In the genomic region with DNA sequence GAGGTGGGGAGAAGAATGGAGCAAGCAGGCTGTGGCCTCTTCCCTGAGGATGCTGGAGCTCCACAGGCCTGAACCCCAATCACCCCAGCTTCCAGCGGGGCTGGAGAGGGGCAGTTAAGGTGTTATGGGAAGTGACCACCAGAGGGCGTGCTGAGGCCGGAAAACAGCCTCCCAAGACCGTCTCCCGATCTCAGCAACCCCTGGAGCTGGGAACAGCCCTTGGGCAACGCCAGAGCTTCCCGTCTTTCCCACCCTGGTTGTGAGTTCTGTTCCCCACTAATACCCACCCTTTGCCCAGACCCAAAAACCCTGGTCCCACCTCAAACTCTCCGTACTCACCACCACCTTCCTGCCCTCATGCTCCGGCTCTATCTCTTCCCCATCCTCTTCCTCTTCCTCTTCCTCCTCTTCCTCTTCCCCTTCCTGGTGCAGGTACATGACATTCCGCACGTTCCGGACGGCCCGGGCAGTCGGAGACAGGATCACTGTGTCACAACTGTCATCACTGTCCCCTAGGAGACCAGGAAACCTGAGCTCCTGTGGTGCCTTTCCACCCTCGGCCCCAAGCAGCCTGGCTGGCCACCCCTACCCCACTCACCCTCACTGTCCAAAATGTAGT, we compare ENCODE assay signal across 8 cellular contexts. TPM values are rescaled to one million over a fixed set of nuclear protein-coding genes. Genes with fewer than 3 reads are reported as not detected.
A peak's percentile ranks its signal among the peaks of the same experiment; 100 is the strongest.
DNase-seq lines count a peak whose midpoint lies in the region; ATAC-seq and TF ChIP-seq lines count a peak whose summit lies in the region.

No MANE protein-coding gene starts in this region.

- H3K9me3 ChIP-seq in endodermal cell (ENCODE audit: control insufficient read depth, low read length) = no peaks in the 10 kb centered on the region
- no peaks in the 10 kb centered on the region for H3K9me3 ChIP-seq in mucosa of descending colon

- intact Hi-C loops in mucosa of descending colon (cut with DNase I, micrococcal nuclease) = loop anchor here in 1 of 2 donors (5.0 to 10.0 kb wide), 2 partner anchors 36 to 129 kb away; a partner anchor contains a TSS

- TF ChIP-seq CTCF in endodermal cell (conservative IDR thresholded peaks at IDR 0.05) (peak; percentile 95), mucosa of descending colon (IDR thresholded peaks at IDR 0.05) (peak; percentile 79)

- peaks cover 24% of the 10 kb centered on the region for H3K4me1 Mint-ChIP-seq in endodermal cell

- H3K4me1 ChIP-seq in endodermal cell (ENCODE audit: control insufficient read depth, insufficient read depth, low read length) = peaks cover 3% of the 10 kb centered on the region
- peaks cover 13% of the 10 kb centered on the region for H3K4me1 ChIP-seq in mucosa of descending colon (ENCODE audit: low read depth)

- H3K36me3 ChIP-seq in endodermal cell (ENCODE audit: control insufficient read depth, insufficient read depth, low read length) (peaks cover 13% of the 10 kb centered on the region), mucosa of descending colon (ENCODE audit: low read depth) (no peaks in the 10 kb centered on the region)

- DNase-seq in AG08395 (ENCODE audit: low spot score) (peak; percentile 91), H4 (ENCODE audit: low spot score) (peak; percentile 71), NCI-H82 (lab: John Stamatoyannopoulos, UW) (peak; percentile 90), endodermal cell (peak; percentile 95), mucosa of descending colon (peak; percentile 78 to 85 (median 81))
- peak; percentile 27 to 45 for DNase-seq in activated CD8-positive, alpha-beta memory T cell treated with anti-CD3 and anti-CD28 coated beads for 4 hours (ENCODE audit: low read depth in 2 of 2)
- peak; percentile 89 for DNase-seq in stimulated activated CD8-positive, alpha-beta memory T cell treated with anti-CD3 and anti-CD28 coated beads, Interleukin-4, amount 100 ng/mL, for 48 hours

- no peaks in the 10 kb centered on the region for H3K27me3 ChIP-seq in endodermal cell (ENCODE audit: control insufficient read depth, insufficient read depth, low read length, poor library complexity, severe bottlenecking)

- peaks cover 24% of the 10 kb centered on the region for H3K36me3 Mint-ChIP-seq in endodermal cell (ENCODE audit: low read depth)

- H3K4me3 ChIP-seq in endodermal cell (ENCODE audit: low read length) = no peak overlapping the region
- H3K4me3 ChIP-seq in mucosa of descending colon = no peak overlapping the region

- ATAC-seq in mucosa of descending colon = peak; percentile 74
- no peak for ATAC-seq in GM21717 (IDR thresholded peaks at IDR 0.05; ENCODE audit: unreplicated experiment)

- H3K27me3 Mint-ChIP-seq in endodermal cell (ENCODE audit: insufficient read depth) = peaks cover 5% of the 10 kb centered on the region

- no peak overlapping the region for H3K27ac ChIP-seq in endodermal cell (ENCODE audit: low read depth, low read length)

- 45 to 49% methylated on average over 14 to 16 of the region's 16 CpGs for WGBS in endodermal cell (ENCODE audit: insufficient coverage in 1 of 2, insufficient read length in 1 of 2), 2 experiments

- no peak overlapping the region for H3K4me3 Mint-ChIP-seq in endodermal cell

- H3K9ac ChIP-seq in endodermal cell (ENCODE audit: extremely low read depth, low read length, poor library complexity, severe bottlenecking) = no peak overlapping the region

- H3K9me3 Mint-ChIP-seq in endodermal cell = no peaks in the 10 kb centered on the region

- no peak overlapping the region for H3K27ac Mint-ChIP-seq in endodermal cell

RNA-seq across cellular contexts. Expression of a gene that starts 13.1 kb away (rescaled TPM):
- 5.5 and 5.6 TPM in 2 replicates for total RNA-seq in H4 (2014; rRNA removed; shearing (Covaris generic))
- total RNA-seq in endodermal cell = 10 to 100 TPM; 13.0 to 18.4 TPM
- polyA plus RNA-seq in endodermal cell (2013, experiment 1 of 2) = 6.8 TPM
- polyA plus RNA-seq in endodermal cell (2013, experiment 2 of 2) = 7.2 TPM
- total RNA-seq in mucosa of descending colon = 10 to 100 TPM; 27.3 to 51.0 (median 32.5) TPM

RNA-seq across cellular contexts. Expression of a gene that starts 16.2 kb away (rescaled TPM):
- 18.3 and 20.2 TPM in 2 replicates for total RNA-seq in H4 (2014; rRNA removed; shearing (Covaris generic))
- 10 to 100 TPM; 10.2 to 12.6 TPM for total RNA-seq in endodermal cell
- 9.5 TPM for polyA plus RNA-seq in endodermal cell (2013, experiment 1 of 2)
- 9.6 TPM for polyA plus RNA-seq in endodermal cell (2013, experiment 2 of 2)
- 100 to 1,000 TPM in 1 of 3 donors, 10 to 100 TPM in 2; 22.6 to 119 (median 51.9) TPM for total RNA-seq in mucosa of descending colon

RNA-seq across cellular contexts. Expression of a gene that starts 31.4 kb away (rescaled TPM):
- 265 and 375 TPM in 2 replicates for total RNA-seq in H4 (2014; rRNA removed; shearing (Covaris generic))
- total RNA-seq in endodermal cell (10 to 100 TPM; 21.7 to 48.4 TPM), mucosa of descending colon (10 to 100 TPM in 2 of 3 donors, 1 to 10 TPM in 1; 10.0 to 93.4 (median 27.1) TPM)
- polyA plus RNA-seq in endodermal cell (2013, experiment 1 of 2) = 13.5 TPM
- 23.1 TPM for polyA plus RNA-seq in endodermal cell (2013, experiment 2 of 2)

RNA-seq across cellular contexts. Expression of a gene that starts 37.2 kb away (rescaled TPM):
- 0.06 TPM in 1 of 2 replicates, not detected in the other for total RNA-seq in H4 (2014; rRNA removed; shearing (Covaris generic))
- total RNA-seq in endodermal cell = under 1 TPM; 0.46 to 0.71 TPM
- polyA plus RNA-seq in endodermal cell (2013, experiment 1 of 2) = 0.28 TPM
- 0.21 TPM for polyA plus RNA-seq in endodermal cell (2013, experiment 2 of 2)
- under 1 TPM in 1 of 3 donors, not detected in 2; 0.41 TPM for total RNA-seq in mucosa of descending colon

RNA-seq across cellular contexts. Expression of a gene that starts 59.8 kb away (rescaled TPM):
- 479 and 559 TPM in 2 replicates for total RNA-seq in H4 (2014; rRNA removed; shearing (Covaris generic))
- total RNA-seq in endodermal cell (100 to 1,000 TPM; 596 to 655 TPM), mucosa of descending colon (100 to 1,000 TPM; 341 to 535 (median 345) TPM)
- polyA plus RNA-seq in endodermal cell (2013, experiment 1 of 2) = 388 TPM
- polyA plus RNA-seq in endodermal cell (2013, experiment 2 of 2) = 341 TPM

Comparison
In these comparisons a context has a peak if more than half of its experiments do, and no peak if none do; other contexts are left out.
1. DNase-seq: peak in every context shown above with its lines; median percentile 95 in endodermal cell; 91 in AG08395; 90 in NCI-H82; 89 in stimulated activated CD8-positive, alpha-beta memory T cell treated with anti-CD3 and anti-CD28 coated beads, Interleukin-4, amount 100 ng/mL, for 48 hours; 81 in mucosa of descending colon; 71 in H4; 36 in activated CD8-positive, alpha-beta memory T cell treated with anti-CD3 and anti-CD28 coated beads for 4 hours.